Comparison of ENCODE assay signal across 1 cellular context in the genomic region with DNA sequence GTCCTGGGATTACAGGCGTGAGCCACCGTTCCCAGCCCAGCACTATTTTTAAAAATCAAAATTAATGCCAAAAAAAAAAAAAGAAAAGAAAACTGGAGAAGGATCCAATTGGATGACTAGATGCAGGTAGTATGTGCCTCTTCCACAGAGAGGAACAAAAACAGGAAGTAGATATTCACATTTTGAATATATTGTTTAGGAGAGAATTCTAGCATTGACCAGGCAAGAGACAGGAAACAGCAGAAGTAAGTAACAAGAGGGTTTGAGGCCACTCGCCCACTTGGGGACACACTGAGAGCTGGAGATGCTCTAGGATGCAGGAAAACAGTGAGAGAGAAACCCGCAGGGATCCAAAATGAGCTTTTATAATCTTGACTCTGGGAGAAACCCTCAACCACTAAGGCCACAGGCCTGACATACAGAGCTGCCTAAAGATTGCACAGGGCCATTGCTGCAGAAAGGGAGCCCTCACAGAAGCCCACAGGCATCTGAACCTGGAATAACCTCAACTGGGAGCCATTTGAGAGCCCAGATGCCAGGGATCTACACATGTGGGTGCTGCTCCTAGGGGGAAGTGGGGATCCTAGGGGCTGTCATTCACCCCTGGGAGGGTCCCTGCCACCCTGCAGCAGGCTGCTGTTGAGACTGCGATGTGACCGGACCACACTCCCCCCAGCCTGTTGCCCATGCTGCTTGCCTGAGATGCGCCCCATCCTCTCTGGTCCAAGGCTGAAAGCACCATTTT.
TF ChIP-seq lines count a peak whose summit lies in the region.

No MANE protein-coding gene starts in this region.

TF ChIP-seq in GM12878, 131 proteins besides CTCF, POLR2A, EP300 and RAD21:
- no peak for TF ChIP-seq CHD2 (IDR thresholded peaks at IDR 0.05; ENCODE audit: borderline replicate concordance, low read depth, low read length)
- no peak for TF ChIP-seq BHLHE40 (IDR thresholded peaks at IDR 0.05; ENCODE audit: borderline replicate concordance in 1 of 2, low read depth in 2 of 2, low read length in 1 of 2)
- TF ChIP-seq, protein P1, sequence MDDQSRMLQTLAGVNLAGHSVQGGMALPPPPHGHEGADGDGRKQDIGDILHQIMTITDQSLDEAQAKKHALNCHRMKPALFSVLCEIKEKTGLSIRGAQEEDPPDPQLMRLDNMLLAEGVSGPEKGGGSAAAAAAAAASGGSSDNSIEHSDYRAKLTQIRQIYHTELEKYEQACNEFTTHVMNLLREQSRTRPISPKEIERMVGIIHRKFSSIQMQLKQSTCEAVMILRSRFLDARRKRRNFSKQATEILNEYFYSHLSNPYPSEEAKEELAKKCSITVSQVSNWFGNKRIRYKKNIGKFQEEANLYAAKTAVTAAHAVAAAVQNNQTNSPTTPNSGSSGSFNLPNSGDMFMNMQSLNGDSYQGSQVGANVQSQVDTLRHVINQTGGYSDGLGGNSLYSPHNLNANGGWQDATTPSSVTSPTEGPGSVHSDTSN (IDR thresholded peaks at IDR 0.05; ENCODE audit: insufficient replicate concordance, low read depth, low read length) = no peak
- TF ChIP-seq EED (IDR thresholded peaks at IDR 0.05; ENCODE audit: low read depth) = no peak
- no peak for TF ChIP-seq NBN (IDR thresholded peaks at IDR 0.05)
- no peak for TF ChIP-seq JUNB (IDR thresholded peaks at IDR 0.05)
- no peak for TF ChIP-seq NR2C1 (IDR thresholded peaks at IDR 0.05)
